In genomic region chr9:93475108-93475507, GRCh38 we compare ENCODE assay signal across 13 cellular contexts. TPM values are rescaled to one million over a fixed set of nuclear protein-coding genes. Genes with fewer than 3 reads are reported as not detected.
DNase-seq lines count a peak whose midpoint lies in the region; ATAC-seq and FAIRE-seq lines count a peak whose summit lies in the region.
"Had no signal": no experiment of that assay in that cellular context is flagged by ENCODE, and none has a peak within 500 bp of the region (broad histone marks: within the 10 kb centered on the region; RNA-seq: fewer than 3 reads in every experiment).

No MANE protein-coding gene starts in this region.

- H3K9me3 Mint-ChIP-seq in activated CD4-positive, alpha-beta memory T cell treated with anti-CD3 and anti-CD28 coated beads for 36 hours: no peaks in the 10 kb centered on the region
- H3K9me3 Mint-ChIP-seq in activated CD4-positive, alpha-beta memory T cell treated with anti-CD3 and anti-CD28 coated beads, Interleukin-2, amount 10 ng/mL, durations not matched to agents 7 days and 5 days: no peaks in the 10 kb centered on the region
- no peaks in the 10 kb centered on the region for H3K9me3 Mint-ChIP-seq in activated naive CD4-positive, alpha-beta T cell treated with anti-CD3 and anti-CD28 coated beads, Interleukin-2, amount 50 U/mL, for 24 hours
- H3K9me3 Mint-ChIP-seq in activated naive CD8-positive, alpha-beta T cell (ENCODE audit: low read depth): no peaks in the 10 kb centered on the region
- H3K9me3 Mint-ChIP-seq in stimulated activated naive CD8-positive, alpha-beta T cell treated with anti-CD3 and anti-CD28 coated beads, Interleukin-15, amount 100 ng/mL, for 72 hours: no peaks in the 10 kb centered on the region
- H3K9me3 Mint-ChIP-seq: CD4-positive, CD25-positive, alpha-beta regulatory T cell had no signal

- CTCF ChIA-PET in activated CD4-positive, alpha-beta memory T cell treated with anti-CD3 and anti-CD28 coated beads for 36 hours (lab: Charles Lee): interaction anchor here (1.2 kb wide), 1 partner anchor 91 kb away, joined by 4 read pairs; no protein-coding TSS in a partner anchor
- CTCF ChIA-PET in activated CD4-positive, alpha-beta memory T cell treated with anti-CD3 and anti-CD28 coated beads, Interleukin-2, amount 10 ng/mL, durations not matched to agents 7 days and 5 days (lab: Charles Lee): no interaction called here

- intact Hi-C loops in activated CD4-positive, alpha-beta memory T cell treated with anti-CD3 and anti-CD28 coated beads for 36 hours (cut with micrococcal nuclease): no loop called here

- no peak for ATAC-seq in stimulated activated naive CD8-positive, alpha-beta T cell treated with anti-CD3 and anti-CD28 coated beads, Interleukin-15, amount 100 ng/mL, for 72 hours
- ATAC-seq: HCT116 had no signal

- no peak for FAIRE-seq in urothelium cell line (lab: Jason Lieb, UNC)

- no peak overlapping the region for H3K4me3 Mint-ChIP-seq in activated CD4-positive, alpha-beta memory T cell treated with anti-CD3 and anti-CD28 coated beads for 36 hours
- H3K4me3 Mint-ChIP-seq in activated CD4-positive, alpha-beta memory T cell treated with anti-CD3 and anti-CD28 coated beads, Interleukin-2, amount 10 ng/mL, durations not matched to agents 7 days and 5 days: no peak overlapping the region
- H3K4me3 Mint-ChIP-seq in activated naive CD4-positive, alpha-beta T cell treated with anti-CD3 and anti-CD28 coated beads, Interleukin-2, amount 50 U/mL, for 24 hours: no peak overlapping the region
- no peak overlapping the region for H3K4me3 Mint-ChIP-seq in activated naive CD8-positive, alpha-beta T cell
- no peak overlapping the region for H3K4me3 Mint-ChIP-seq in stimulated activated naive CD8-positive, alpha-beta T cell treated with anti-CD3 and anti-CD28 coated beads, Interleukin-15, amount 100 ng/mL, for 72 hours
- H3K4me3 Mint-ChIP-seq: CD4-positive, CD25-positive, alpha-beta regulatory T cell had no signal

- H3K27me3 Mint-ChIP-seq in activated CD4-positive, alpha-beta memory T cell treated with anti-CD3 and anti-CD28 coated beads for 36 hours: no peaks in the 10 kb centered on the region
- H3K27me3 Mint-ChIP-seq in activated CD4-positive, alpha-beta memory T cell treated with anti-CD3 and anti-CD28 coated beads, Interleukin-2, amount 10 ng/mL, durations not matched to agents 7 days and 5 days: no peaks in the 10 kb centered on the region
- no peaks in the 10 kb centered on the region for H3K27me3 Mint-ChIP-seq in activated naive CD4-positive, alpha-beta T cell treated with anti-CD3 and anti-CD28 coated beads, Interleukin-2, amount 50 U/mL, for 24 hours
- H3K27me3 Mint-ChIP-seq in activated naive CD8-positive, alpha-beta T cell: no peaks in the 10 kb centered on the region
- H3K27me3 Mint-ChIP-seq in stimulated activated naive CD8-positive, alpha-beta T cell treated with anti-CD3 and anti-CD28 coated beads, Interleukin-15, amount 100 ng/mL, for 72 hours: no peaks in the 10 kb centered on the region
- H3K27me3 Mint-ChIP-seq: CD4-positive, CD25-positive, alpha-beta regulatory T cell had no signal

- H3K4me1 Mint-ChIP-seq in activated CD4-positive, alpha-beta memory T cell treated with anti-CD3 and anti-CD28 coated beads for 36 hours (ENCODE audit: low read depth): peaks cover 34% of the 10 kb centered on the region
- H3K4me1 Mint-ChIP-seq in activated CD4-positive, alpha-beta memory T cell treated with anti-CD3 and anti-CD28 coated beads, Interleukin-2, amount 10 ng/mL, durations not matched to agents 7 days and 5 days: peaks cover 33% of the 10 kb centered on the region
- peaks cover 43% of the 10 kb centered on the region for H3K4me1 Mint-ChIP-seq in activated naive CD4-positive, alpha-beta T cell treated with anti-CD3 and anti-CD28 coated beads, Interleukin-2, amount 50 U/mL, for 24 hours
- H3K4me1 Mint-ChIP-seq in activated naive CD8-positive, alpha-beta T cell (ENCODE audit: low read depth): peaks cover 45% of the 10 kb centered on the region
- H3K4me1 Mint-ChIP-seq in stimulated activated naive CD8-positive, alpha-beta T cell treated with anti-CD3 and anti-CD28 coated beads, Interleukin-15, amount 100 ng/mL, for 72 hours: peaks cover 38% of the 10 kb centered on the region

- no peak for DNase-seq in activated CD4-positive, alpha-beta memory T cell treated with anti-CD3 and anti-CD28 coated beads for 36 hours
- no peak for DNase-seq in activated CD4-positive, alpha-beta memory T cell treated with anti-CD3 and anti-CD28 coated beads, Interleukin-2, amount 10 ng/mL, durations not matched to agents 7 days and 5 days
- no peak for DNase-seq in activated naive CD4-positive, alpha-beta T cell treated with anti-CD3 and anti-CD28 coated beads, Interleukin-2, amount 50 U/mL, for 16 hours
- no peak for DNase-seq in stimulated activated naive CD8-positive, alpha-beta T cell treated with anti-CD3 and anti-CD28 coated beads, Interleukin-15, amount 100 ng/mL, for 72 hours
- DNase-seq in urothelium cell line (ENCODE audit: low spot score): no peak
- DNase-seq in dedifferentiated amniotic fluid mesenchymal stem cell (ENCODE audit: extremely low spot score): no peak
- DNase-seq: 8988T; Calu3; CD4-positive, CD25-positive, alpha-beta regulatory T cell; DMS 273 treated with DMSO at 0.1 percent for 48 hours had no signal

- H3K36me3 Mint-ChIP-seq in activated CD4-positive, alpha-beta memory T cell treated with anti-CD3 and anti-CD28 coated beads for 36 hours: peaks cover 41% of the 10 kb centered on the region
- H3K36me3 Mint-ChIP-seq in activated CD4-positive, alpha-beta memory T cell treated with anti-CD3 and anti-CD28 coated beads, Interleukin-2, amount 10 ng/mL, durations not matched to agents 7 days and 5 days (ENCODE audit: low read depth): peaks cover 55% of the 10 kb centered on the region
- H3K36me3 Mint-ChIP-seq in activated naive CD4-positive, alpha-beta T cell treated with anti-CD3 and anti-CD28 coated beads, Interleukin-2, amount 50 U/mL, for 24 hours: peaks cover 16% of the 10 kb centered on the region
- H3K36me3 Mint-ChIP-seq in activated naive CD8-positive, alpha-beta T cell: peaks cover 19% of the 10 kb centered on the region

- peak overlapping the region; percentile 60 for H3K27ac Mint-ChIP-seq in activated CD4-positive, alpha-beta memory T cell treated with anti-CD3 and anti-CD28 coated beads for 36 hours
- H3K27ac Mint-ChIP-seq in activated CD4-positive, alpha-beta memory T cell treated with anti-CD3 and anti-CD28 coated beads, Interleukin-2, amount 10 ng/mL, durations not matched to agents 7 days and 5 days: no peak overlapping the region
- H3K27ac Mint-ChIP-seq in activated naive CD4-positive, alpha-beta T cell treated with anti-CD3 and anti-CD28 coated beads, Interleukin-2, amount 50 U/mL, for 24 hours: peak overlapping the region; percentile 52
- peak overlapping the region; percentile 5 for H3K27ac Mint-ChIP-seq in activated naive CD8-positive, alpha-beta T cell
- H3K27ac Mint-ChIP-seq in stimulated activated naive CD8-positive, alpha-beta T cell treated with anti-CD3 and anti-CD28 coated beads, Interleukin-15, amount 100 ng/mL, for 72 hours: peak overlapping the region; percentile 88 to 93

- POLR2A ChIA-PET in activated CD4-positive, alpha-beta memory T cell treated with anti-CD3 and anti-CD28 coated beads for 36 hours (lab: Charles Lee): interaction anchor here (1.2 kb wide), 1 partner anchor 9 kb away, joined by 3 read pairs; no protein-coding TSS in a partner anchor
- POLR2A ChIA-PET in activated CD4-positive, alpha-beta memory T cell treated with anti-CD3 and anti-CD28 coated beads, Interleukin-2, amount 10 ng/mL, durations not matched to agents 7 days and 5 days (lab: Charles Lee): interaction anchor here (1.1 to 4.2 kb wide), 2 partner anchors 22 to 24 kb away, joined by 3 to 14 read pairs; partner anchors contain the start of gene FAM120AOS

RNA-seq across cellular contexts. Expression of gene FAM120AOS, which starts 21.7 kb away (rescaled TPM):
- 10 to 100 TPM; 35.4 to 36.4 TPM for total RNA-seq in activated CD4-positive, alpha-beta memory T cell treated with anti-CD3 and anti-CD28 coated beads for 36 hours
- 10 to 100 TPM; 41.4 to 43.1 TPM for total RNA-seq in activated CD4-positive, alpha-beta memory T cell treated with anti-CD3 and anti-CD28 coated beads, Interleukin-2, amount 10 ng/mL, durations not matched to agents 7 days and 5 days

RNA-seq across cellular contexts. Expression of gene FAM120A, which starts 23.6 kb away (rescaled TPM):
- total RNA-seq in activated CD4-positive, alpha-beta memory T cell treated with anti-CD3 and anti-CD28 coated beads for 36 hours: 100 to 1,000 TPM; 124 to 126 TPM
- total RNA-seq in activated CD4-positive, alpha-beta memory T cell treated with anti-CD3 and anti-CD28 coated beads, Interleukin-2, amount 10 ng/mL, durations not matched to agents 7 days and 5 days: 100 to 1,000 TPM; 133 to 138 TPM
